14 cellular contexts compared by ENCODE assay signal in genomic region chr5:9405196-9405754, GRCh38.
A peak's percentile ranks its signal among the peaks of the same experiment; 100 is the strongest.
DNase-seq lines count a peak whose midpoint lies in the region; ATAC-seq lines count a peak whose summit lies in the region.
"Had no signal": no experiment of that assay in that cellular context is flagged by ENCODE, and none has a peak within 500 bp of the region (broad histone marks: within the 10 kb centered on the region; RNA-seq: fewer than 3 reads in every experiment).

No MANE protein-coding gene starts in this region.

- DNase-seq in 8988T, result no peak
- no peak for DNase-seq in activated CD4-positive, CD25-positive, alpha-beta regulatory T cell treated with anti-CD3 and anti-CD28 coated beads, Interleukin-2, amount 50 U/mL, for 72 hours
- DNase-seq in SK-N-DZ (ENCODE audit: low spot score), result no peak
- DNase-seq: activated CD4-positive, alpha-beta T cell treated with anti-CD3 and anti-CD28 coated beads, Interleukin-2, amount 50 U/mL, for 48 hours; cerebellar nuclear complex; foreskin keratinocyte; lower lobe of right lung; naive B cell; NCI-H510A; stimulated activated naive CD8-positive, alpha-beta T cell treated with anti-CD3 and anti-CD28 coated beads, Interleukin-15, amount 100 ng/mL, for 72 hours had no signal

- ATAC-seq in GM18861 (IDR thresholded peaks at IDR 0.05; ENCODE audit: unreplicated experiment) (peak; percentile 53), GM21515 (IDR thresholded peaks at IDR 0.05; ENCODE audit: unreplicated experiment) (peak; percentile 67), HG03039 (IDR thresholded peaks at IDR 0.05; ENCODE audit: unreplicated experiment) (peak; percentile 84), HG03575 (IDR thresholded peaks at IDR 0.05; ENCODE audit: extremely low read depth, insufficient number of reproducible peaks, low FRiP score, unreplicated experiment) (peak; percentile 77)
- ATAC-seq: foreskin keratinocyte; lower lobe of right lung; stimulated activated naive CD8-positive, alpha-beta T cell treated with anti-CD3 and anti-CD28 coated beads, Interleukin-15, amount 100 ng/mL, for 72 hours had no signal
